1 cellular context compared by ENCODE assay signal in genomic region chr1:154627247-154628121, GRCh38.
TF ChIP-seq lines count a peak whose summit lies in the region.

No MANE protein-coding gene starts in this region.

TF ChIP-seq in HepG2, 621 proteins besides CTCF, POLR2A, EP300 and RAD21 (continued from another document and continues in another):
- peak; percentile 48 for TF ChIP-seq ZNF407 (CRISPR knock-in tag; IDR thresholded peaks at IDR 0.05; ENCODE audit: not compliant biosample characterization)
- TF ChIP-seq FOXC1 (CRISPR knock-in tag; IDR thresholded peaks at IDR 0.05; ENCODE audit: borderline replicate concordance), result peak; percentile 47; the same call in 1 of the 2 replicates
- TF ChIP-seq NFYB (CRISPR knock-in tag; IDR thresholded peaks at IDR 0.05), result no peak
- TF ChIP-seq BORCS8-MEF2B (CRISPR knock-in tag; IDR thresholded peaks at IDR 0.05), result no peak
- 0 out of 2 replicates have a peak, but pooled peaks have one; percentile 16 for TF ChIP-seq SMAD3 (CRISPR knock-in tag; IDR thresholded peaks at IDR 0.05)
- TF ChIP-seq ZNF770 (CRISPR knock-in tag; IDR thresholded peaks at IDR 0.05), result peak; percentile 40; the same call in 1 of the 2 replicates
- TF ChIP-seq NR3C1 (CRISPR knock-in tag; IDR thresholded peaks at IDR 0.05), result no peak
- TF ChIP-seq KLF16 (CRISPR knock-in tag; IDR thresholded peaks at IDR 0.05), result peak; percentile 12 to 38; a peak in 1 of 4 replicates
- no peak for TF ChIP-seq HNRNPUL1 (IDR thresholded peaks at IDR 0.05; ENCODE audit: low read depth, low read length)
- no peak for TF ChIP-seq JUNB (CRISPR knock-in tag; IDR thresholded peaks at IDR 0.05; ENCODE audit: borderline replicate concordance)
- no peak for TF ChIP-seq ZNF329 (CRISPR knock-in tag; IDR thresholded peaks at IDR 0.05; ENCODE audit: low read depth)
- no peak for TF ChIP-seq ZKSCAN8 (CRISPR knock-in tag; IDR thresholded peaks at IDR 0.05; ENCODE audit: borderline replicate concordance)
- TF ChIP-seq GMEB2 (CRISPR knock-in tag; IDR thresholded peaks at IDR 0.05; ENCODE audit: low read depth), result no peak
- no peak for TF ChIP-seq SMC3 (IDR thresholded peaks at IDR 0.05; ENCODE audit: low read length)
- no peak for TF ChIP-seq HOXA5 (CRISPR knock-in tag; IDR thresholded peaks at IDR 0.05)
- TF ChIP-seq TEAD2 (CRISPR knock-in tag; IDR thresholded peaks at IDR 0.05), result no peak
- TF ChIP-seq IKZF4 (CRISPR knock-in tag; IDR thresholded peaks at IDR 0.05; ENCODE audit: borderline replicate concordance, low read depth, not compliant biosample characterization), result no peak
- TF ChIP-seq PHF21A (CRISPR knock-in tag; IDR thresholded peaks at IDR 0.05), result peak; percentile 54; the same call in 1 of the 2 replicates
- TF ChIP-seq TCF12 (IDR thresholded peaks at IDR 0.05), result no peak
- TF ChIP-seq TCF12 (CRISPR knock-in tag; IDR thresholded peaks at IDR 0.05), result no peak
- TF ChIP-seq ZNF225 (CRISPR knock-in tag; IDR thresholded peaks at IDR 0.05), result peak; percentile 47
- no peak for TF ChIP-seq ZBTB33 (CRISPR knock-in tag; IDR thresholded peaks at IDR 0.05)
- TF ChIP-seq TBP (CRISPR knock-in tag; IDR thresholded peaks at IDR 0.05), result no peak
- peak; percentile 66 for TF ChIP-seq ZNF883 (CRISPR knock-in tag; IDR thresholded peaks at IDR 0.05; ENCODE audit: not compliant biosample characterization)
- peak; percentile 80 for TF ChIP-seq ZNF574 (CRISPR knock-in tag; IDR thresholded peaks at IDR 0.05)
- TF ChIP-seq KAT8 (CRISPR knock-in tag; IDR thresholded peaks at IDR 0.05), result peak; percentile 97
- no peak for TF ChIP-seq ZNF33B (CRISPR knock-in tag; IDR thresholded peaks at IDR 0.05)
- TF ChIP-seq CEBPZ (IDR thresholded peaks at IDR 0.05; ENCODE audit: low read length), result no peak
- TF ChIP-seq PRDM10 (CRISPR knock-in tag; IDR thresholded peaks at IDR 0.05; ENCODE audit: low read depth), result 0 out of 2 replicates have a peak, but pooled peaks have one; percentile 10
- no peak for TF ChIP-seq ZNF292 (CRISPR knock-in tag; IDR thresholded peaks at IDR 0.05; ENCODE audit: borderline replicate concordance, low read depth)
